3 cellular contexts compared by ENCODE assay signal in the genomic region with DNA sequence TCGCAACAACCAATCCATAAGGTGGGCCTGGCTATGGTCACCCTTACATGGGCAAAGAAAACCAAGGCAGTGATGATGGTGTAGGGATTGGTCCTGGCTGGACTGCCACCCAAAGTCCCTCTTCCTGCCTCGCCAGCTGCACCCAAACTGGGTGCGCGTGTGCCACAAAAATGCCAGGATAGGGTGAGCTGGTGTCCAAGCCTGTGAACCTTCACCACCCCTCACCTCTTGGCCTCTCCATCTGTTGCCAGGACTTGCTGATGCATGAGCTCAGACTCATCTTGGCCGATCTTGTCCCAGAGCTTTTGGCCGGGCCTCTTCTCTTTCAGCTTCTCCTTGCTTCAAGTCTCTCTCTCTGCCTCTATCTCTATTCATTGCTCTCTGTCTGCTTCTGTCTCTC.
A peak's percentile ranks its signal among the peaks of the same experiment; 100 is the strongest.
TF ChIP-seq lines count a peak whose summit lies in the region.

No MANE protein-coding gene starts in this region.

TF ChIP-seq in liver, 16 proteins besides CTCF, POLR2A, EP300 and RAD21:
- TF ChIP-seq RXRA (IDR thresholded peaks at IDR 0.05) (peak; percentile 71 to 88), FOXA1 (IDR thresholded peaks at IDR 0.05) (no peak), TAF1 (conservative IDR thresholded peaks at IDR 0.05) (no peak), HNF4A (conservative IDR thresholded peaks at IDR 0.05) (peak; percentile 55 to 73), JUND (IDR thresholded peaks at IDR 0.05) (peak in 1 of 2 donors; percentile 39), FOXA2 (IDR thresholded peaks at IDR 0.05) (no peak), YY1 (IDR thresholded peaks at IDR 0.05) (no peak), EGR1 (IDR thresholded peaks at IDR 0.05; ENCODE audit: low read depth in 2 of 2) (no peak), ZBTB33 (IDR thresholded peaks at IDR 0.05) (no peak), NR2F2 (IDR thresholded peaks at IDR 0.05) (peak; percentile 61), SP1 (IDR thresholded peaks at IDR 0.05) (no peak), HNF4G (IDR thresholded peaks at IDR 0.05) (no peak), GABPA (IDR thresholded peaks at IDR 0.05 in 1 of 2, conservative IDR thresholded peaks at IDR 0.05 in 1 of 2) (no peak)
- TF ChIP-seq, protein P1, sequence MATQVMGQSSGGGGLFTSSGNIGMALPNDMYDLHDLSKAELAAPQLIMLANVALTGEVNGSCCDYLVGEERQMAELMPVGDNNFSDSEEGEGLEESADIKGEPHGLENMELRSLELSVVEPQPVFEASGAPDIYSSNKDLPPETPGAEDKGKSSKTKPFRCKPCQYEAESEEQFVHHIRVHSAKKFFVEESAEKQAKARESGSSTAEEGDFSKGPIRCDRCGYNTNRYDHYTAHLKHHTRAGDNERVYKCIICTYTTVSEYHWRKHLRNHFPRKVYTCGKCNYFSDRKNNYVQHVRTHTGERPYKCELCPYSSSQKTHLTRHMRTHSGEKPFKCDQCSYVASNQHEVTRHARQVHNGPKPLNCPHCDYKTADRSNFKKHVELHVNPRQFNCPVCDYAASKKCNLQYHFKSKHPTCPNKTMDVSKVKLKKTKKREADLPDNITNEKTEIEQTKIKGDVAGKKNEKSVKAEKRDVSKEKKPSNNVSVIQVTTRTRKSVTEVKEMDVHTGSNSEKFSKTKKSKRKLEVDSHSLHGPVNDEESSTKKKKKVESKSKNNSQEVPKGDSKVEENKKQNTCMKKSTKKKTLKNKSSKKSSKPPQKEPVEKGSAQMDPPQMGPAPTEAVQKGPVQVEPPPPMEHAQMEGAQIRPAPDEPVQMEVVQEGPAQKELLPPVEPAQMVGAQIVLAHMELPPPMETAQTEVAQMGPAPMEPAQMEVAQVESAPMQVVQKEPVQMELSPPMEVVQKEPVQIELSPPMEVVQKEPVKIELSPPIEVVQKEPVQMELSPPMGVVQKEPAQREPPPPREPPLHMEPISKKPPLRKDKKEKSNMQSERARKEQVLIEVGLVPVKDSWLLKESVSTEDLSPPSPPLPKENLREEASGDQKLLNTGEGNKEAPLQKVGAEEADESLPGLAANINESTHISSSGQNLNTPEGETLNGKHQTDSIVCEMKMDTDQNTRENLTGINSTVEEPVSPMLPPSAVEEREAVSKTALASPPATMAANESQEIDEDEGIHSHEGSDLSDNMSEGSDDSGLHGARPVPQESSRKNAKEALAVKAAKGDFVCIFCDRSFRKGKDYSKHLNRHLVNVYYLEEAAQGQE (IDR thresholded peaks at IDR 0.05), result no peak
- TF ChIP-seq, protein P2, sequence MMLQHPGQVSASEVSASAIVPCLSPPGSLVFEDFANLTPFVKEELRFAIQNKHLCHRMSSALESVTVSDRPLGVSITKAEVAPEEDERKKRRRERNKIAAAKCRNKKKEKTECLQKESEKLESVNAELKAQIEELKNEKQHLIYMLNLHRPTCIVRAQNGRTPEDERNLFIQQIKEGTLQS (IDR thresholded peaks at IDR 0.05), result no peak
- TF ChIP-seq, protein P3, sequence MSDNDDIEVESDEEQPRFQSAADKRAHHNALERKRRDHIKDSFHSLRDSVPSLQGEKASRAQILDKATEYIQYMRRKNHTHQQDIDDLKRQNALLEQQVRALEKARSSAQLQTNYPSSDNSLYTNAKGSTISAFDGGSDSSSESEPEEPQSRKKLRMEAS (IDR thresholded peaks at IDR 0.05), result no peak

TF ChIP-seq in HepG2, 621 proteins besides CTCF, POLR2A, EP300 and RAD21:
- TF ChIP-seq, protein P4, sequence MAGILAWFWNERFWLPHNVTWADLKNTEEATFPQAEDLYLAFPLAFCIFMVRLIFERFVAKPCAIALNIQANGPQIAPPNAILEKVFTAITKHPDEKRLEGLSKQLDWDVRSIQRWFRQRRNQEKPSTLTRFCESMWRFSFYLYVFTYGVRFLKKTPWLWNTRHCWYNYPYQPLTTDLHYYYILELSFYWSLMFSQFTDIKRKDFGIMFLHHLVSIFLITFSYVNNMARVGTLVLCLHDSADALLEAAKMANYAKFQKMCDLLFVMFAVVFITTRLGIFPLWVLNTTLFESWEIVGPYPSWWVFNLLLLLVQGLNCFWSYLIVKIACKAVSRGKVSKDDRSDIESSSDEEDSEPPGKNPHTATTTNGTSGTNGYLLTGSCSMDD (CRISPR knock-in tag; IDR thresholded peaks at IDR 0.05), result no peak
- TF ChIP-seq ZNF549 (CRISPR knock-in tag; IDR thresholded peaks at IDR 0.05) (no peak), EEA1 (CRISPR knock-in tag; IDR thresholded peaks at IDR 0.05; ENCODE audit: borderline replicate concordance) (no peak), GTF3A (CRISPR knock-in tag; conservative IDR thresholded peaks at IDR 0.05) (no peak), SIX1 (CRISPR knock-in tag; IDR thresholded peaks at IDR 0.05; ENCODE audit: borderline replicate concordance) (no peak), ZNF670 (CRISPR knock-in tag; IDR thresholded peaks at IDR 0.05; ENCODE audit: borderline replicate concordance) (no peak), AKAP8 (CRISPR knock-in tag; IDR thresholded peaks at IDR 0.05) (no peak), KMT2A (CRISPR knock-in tag; IDR thresholded peaks at IDR 0.05) (no peak), ZNF878 (CRISPR knock-in tag; IDR thresholded peaks at IDR 0.05) (no peak), HNRNPUL1 (IDR thresholded peaks at IDR 0.05; ENCODE audit: low read depth, low read length) (no peak), ZNF570 (CRISPR knock-in tag; IDR thresholded peaks at IDR 0.05; ENCODE audit: borderline replicate concordance) (no peak), CHD2 (IDR thresholded peaks at IDR 0.05; ENCODE audit: low read depth, low read length) (no peak), ZNF841 (CRISPR knock-in tag; IDR thresholded peaks at IDR 0.05; ENCODE audit: borderline replicate concordance) (no peak), AGO2 (optimal IDR thresholded peaks at IDR 0.05; ENCODE audit: low read depth, low read length) (no peak), RORA (CRISPR knock-in tag; IDR thresholded peaks at IDR 0.05) (no peak)
- TF ChIP-seq, protein P5, sequence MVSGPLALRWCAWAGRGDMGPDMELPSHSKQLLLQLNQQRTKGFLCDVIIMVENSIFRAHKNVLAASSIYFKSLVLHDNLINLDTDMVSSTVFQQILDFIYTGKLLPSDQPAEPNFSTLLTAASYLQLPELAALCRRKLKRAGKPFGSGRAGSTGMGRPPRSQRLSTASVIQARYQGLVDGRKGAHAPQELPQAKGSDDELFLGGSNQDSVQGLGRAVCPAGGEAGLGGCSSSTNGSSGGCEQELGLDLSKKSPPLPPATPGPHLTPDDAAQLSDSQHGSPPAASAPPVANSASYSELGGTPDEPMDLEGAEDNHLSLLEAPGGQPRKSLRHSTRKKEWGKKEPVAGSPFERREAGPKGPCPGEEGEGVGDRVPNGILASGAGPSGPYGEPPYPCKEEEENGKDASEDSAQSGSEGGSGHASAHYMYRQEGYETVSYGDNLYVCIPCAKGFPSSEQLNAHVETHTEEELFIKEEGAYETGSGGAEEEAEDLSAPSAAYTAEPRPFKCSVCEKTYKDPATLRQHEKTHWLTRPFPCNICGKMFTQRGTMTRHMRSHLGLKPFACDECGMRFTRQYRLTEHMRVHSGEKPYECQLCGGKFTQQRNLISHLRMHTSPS (CRISPR knock-in tag; IDR thresholded peaks at IDR 0.05; ENCODE audit: low read depth), result no peak

TF ChIP-seq in GM23338, 12 proteins besides CTCF, POLR2A, EP300 and RAD21:
- no peak for TF ChIP-seq CREB1 (CRISPR knock-in tag; IDR thresholded peaks at IDR 0.05; ENCODE audit: low read depth)
- TF ChIP-seq, protein P1 (IDR thresholded peaks at IDR 0.05; ENCODE audit: unreplicated experiment), result no peak
- no peak for TF ChIP-seq EZH2phosphoT487 (IDR thresholded peaks at IDR 0.05; ENCODE audit: unreplicated experiment)
- TF ChIP-seq NANOG (IDR thresholded peaks at IDR 0.05; ENCODE audit: borderline replicate concordance), result no peak
- TF ChIP-seq POLR2AphosphoS5 (IDR thresholded peaks at IDR 0.05; ENCODE audit: low read depth), result no peak
- TF ChIP-seq ZNF114 (CRISPR knock-in tag; IDR thresholded peaks at IDR 0.05), result no peak
- no peak for TF ChIP-seq ZNF331 (CRISPR knock-in tag; IDR thresholded peaks at IDR 0.05; ENCODE audit: low read depth)
- no peak for TF ChIP-seq JUNB (IDR thresholded peaks at IDR 0.05; ENCODE audit: unreplicated experiment)
